In the genomic region with DNA sequence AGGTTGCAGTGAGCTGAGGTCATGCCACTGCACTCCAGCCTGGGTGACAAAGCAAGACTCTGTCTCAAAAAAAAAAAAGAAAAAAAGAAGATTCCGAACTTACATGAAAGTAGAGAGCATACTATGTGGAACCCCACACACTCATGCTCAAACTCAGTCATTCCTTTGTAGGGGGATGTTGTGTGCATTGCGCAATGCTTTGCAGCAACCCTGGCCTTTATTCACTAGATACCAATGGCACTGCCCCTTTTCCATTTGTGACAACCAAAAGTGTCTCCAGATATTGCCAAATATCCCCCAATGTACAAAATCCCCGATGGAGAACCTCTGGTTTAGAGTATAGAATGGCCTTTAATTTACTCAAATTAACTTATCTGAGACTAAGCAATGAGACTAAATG, we compare ENCODE assay signal across 24 cellular contexts.
"Had no signal": no experiment of that assay in that cellular context is flagged by ENCODE, and none has a peak within 500 bp of the region (broad histone marks: within the 10 kb centered on the region; RNA-seq: fewer than 3 reads in every experiment).

No MANE protein-coding gene starts in this region.

- FAIRE-seq: endometrium, frontal cortex, keratinocyte had no signal

- ATAC-seq: effector memory CD8-positive, alpha-beta T cell; left ventricle myocardium superior; lower lobe of right lung; natural killer cell; sciatic nerve; stimulated activated naive CD8-positive, alpha-beta T cell treated with anti-CD3 and anti-CD28 coated beads, Interleukin-15, amount 100 ng/mL, for 72 hours had no signal

- H3K9me3 ChIP-seq: lower lobe of right lung, ovary, suprapubic skin, transverse colon, vagina had no signal

- H3K4me3 ChIP-seq: lower lobe of right lung, ovary, smooth muscle cell, suprapubic skin, transverse colon, vagina had no signal

- H3K36me3 ChIP-seq: lower lobe of right lung, ovary, suprapubic skin, transverse colon, vagina had no signal

- H3K4me2 ChIP-seq: smooth muscle cell had no signal

- H3K4me1 ChIP-seq: lower lobe of right lung had no signal

- DNase-seq: cortex of kidney; effector memory CD8-positive, alpha-beta T cell; erythroblast; head of caudate nucleus; left ventricle myocardium superior; lower lobe of right lung; natural killer cell; occipital lobe; ovary; retina; stimulated activated CD4-positive, alpha-beta T cell treated with anti-CD3 and anti-CD28 coated beads, Interleukin-12 subunit alpha, Interleukin-12 subunit beta, amount 100 ng/mL, for 4 hours; stimulated activated CD4-positive, alpha-beta T cell treated with anti-CD3 and anti-CD28 coated beads, Interleukin-1b, Interleukin-23, amount 100 ng/mL, for 48 hours; stimulated activated CD4-positive, alpha-beta T cell treated with anti-CD3 and anti-CD28 coated beads, Interleukin-4, amount 100 ng/mL, for 1 hour; stimulated activated CD8-positive, alpha-beta memory T cell treated with anti-CD3 and anti-CD28 coated beads, Interleukin-4, amount 100 ng/mL, for 48 hours; stimulated activated naive CD4-positive, alpha-beta T cell; stimulated activated naive CD8-positive, alpha-beta T cell treated with anti-CD3 and anti-CD28 coated beads, Interleukin-15, amount 100 ng/mL, for 72 hours; transverse colon had no signal

- H3K27ac ChIP-seq: lower lobe of right lung, ovary, transverse colon had no signal

- H3K27me3 ChIP-seq: ovary, suprapubic skin, transverse colon, vagina had no signal
